19 cellular contexts compared by ENCODE assay signal in the genomic region with DNA sequence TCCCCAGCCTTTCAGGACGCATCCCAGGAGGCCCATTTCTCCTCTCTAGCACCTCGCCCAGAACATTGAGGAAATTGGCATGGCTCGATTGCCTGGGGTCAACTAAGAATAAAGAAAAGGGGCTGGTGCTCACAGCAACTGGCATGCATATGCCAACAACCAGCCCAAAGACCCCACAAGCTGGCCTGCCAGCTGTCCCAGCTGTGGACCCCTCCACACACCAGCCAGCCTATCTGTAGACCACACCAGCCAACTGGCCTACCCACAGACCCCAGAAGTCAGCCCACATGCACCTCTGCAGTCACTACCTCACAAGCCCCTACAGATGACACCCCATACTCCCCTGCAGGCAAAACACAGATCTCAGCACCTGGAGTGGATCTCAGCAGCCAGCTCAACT.
"Had no signal": no experiment of that assay in that cellular context is flagged by ENCODE, and none has a peak within 500 bp of the region (broad histone marks: within the 10 kb centered on the region; RNA-seq: fewer than 3 reads in every experiment).

No MANE protein-coding gene starts in this region.

- H3K4me1 ChIP-seq: breast epithelium, gastrocnemius medialis, left lung, SJCRH30, stomach, testis had no signal

- H3K27me3 ChIP-seq: breast epithelium, gastrocnemius medialis, left lung, SJCRH30, stomach, testis had no signal

- H3K36me3 ChIP-seq: breast epithelium, gastrocnemius medialis, left lung, SJCRH30, stomach had no signal

- DNase-seq: activated CD4-positive, alpha-beta memory T cell treated with anti-CD3 and anti-CD28 coated beads, Interleukin-2, amount 10 ng/mL, durations not matched to agents 7 days and 5 days; activated CD4-positive, alpha-beta T cell treated with anti-CD3 and anti-CD28 coated beads for 36 hours; activated gamma-delta T cell treated with Interleukin-2 at 50 U/mL for 16 hours; cerebellar nuclear complex; effector CD4-positive, alpha-beta T cell; kidney; left lung; mammary epithelial cell; occipital lobe; SJCRH30; small intestine; stimulated activated CD4-positive, alpha-beta T cell treated with anti-CD3 and anti-CD28 coated beads, Interleukin-15, amount 100 ng/mL, for 24 hours; stimulated activated CD4-positive, alpha-beta T cell treated with anti-CD3 and anti-CD28 coated beads, Interleukin-2, amount 100 ng/mL, for 48 hours; stomach; T1000; testis had no signal

- ATAC-seq: activated CD4-positive, alpha-beta T cell treated with anti-CD3 and anti-CD28 coated beads for 36 hours; esophagus mucosa; gastrocnemius medialis; left lung had no signal

- H3K4me3 ChIP-seq: breast epithelium, gastrocnemius medialis, left lung, SJCRH30, stomach, testis had no signal

- H3K9me3 ChIP-seq: gastrocnemius medialis, testis had no signal

- H3K27ac ChIP-seq: breast epithelium, gastrocnemius medialis, left lung, SJCRH30, stomach, testis had no signal
